9 cellular contexts compared by ENCODE assay signal in genomic region chr14:102095871-102096568, GRCh38. TPM values are rescaled to one million over a fixed set of nuclear protein-coding genes. Genes with fewer than 3 reads are reported as not detected.
DNase-seq lines count a peak whose midpoint lies in the region; ATAC-seq, FAIRE-seq and TF ChIP-seq lines count a peak whose summit lies in the region.
"Had no signal": no experiment of that assay in that cellular context is flagged by ENCODE, and none has a peak within 500 bp of the region (broad histone marks: within the 10 kb centered on the region; RNA-seq: fewer than 3 reads in every experiment).

No MANE protein-coding gene starts in this region.

- H2AFZ ChIP-seq in keratinocyte (ENCODE audit: control insufficient read depth, low read length): no peak overlapping the region

- peak overlapping the region in 1 of 2 donors; percentile 78 for H3K27ac Mint-ChIP-seq in activated naive CD4-positive, alpha-beta T cell treated with anti-CD3 and anti-CD28 coated beads, Interleukin-2, amount 50 U/mL, for 72 hours
- H3K27ac Mint-ChIP-seq: B cell had no signal

- H3K27ac ChIP-seq in VCaP (peak overlapping the region; percentile 54), keratinocyte (ENCODE audit: control insufficient read depth, insufficient read depth, low read length) (no peak overlapping the region), stomach smooth muscle (ENCODE audit: low read length) (no peak overlapping the region), prostate gland (no peak overlapping the region)

- H3K4me3 ChIP-seq in keratinocyte (ENCODE audit: control insufficient read depth in 2 of 3, extremely low read depth in 1 of 3, insufficient read depth in 2 of 3, low read depth in 1 of 3, low read length in 3 of 3) (no peak overlapping the region), stomach smooth muscle (ENCODE audit: low read length in 2 of 2) (peak overlapping the region; percentile 31 to 62), prostate gland (no peak overlapping the region)

- no peak overlapping the region for H3K9ac ChIP-seq in keratinocyte (ENCODE audit: control insufficient read depth, extremely low read depth, insufficient read depth, low read length)
- no peak overlapping the region for H3K9ac ChIP-seq in stomach smooth muscle (ENCODE audit: low read length in 2 of 2)

- no peaks in the 10 kb centered on the region for H3K79me2 ChIP-seq in keratinocyte (ENCODE audit: control insufficient read depth, insufficient read depth, low read length)

- H3K9me3 ChIP-seq in keratinocyte (ENCODE audit: control insufficient read depth, low read depth, low read length) (no peaks in the 10 kb centered on the region), stomach smooth muscle (ENCODE audit: control insufficient read depth in 2 of 2, low read length in 2 of 2) (no peaks in the 10 kb centered on the region), prostate gland (no peaks in the 10 kb centered on the region)

- no peaks in the 10 kb centered on the region for H3K9me3 Mint-ChIP-seq in activated naive CD4-positive, alpha-beta T cell treated with anti-CD3 and anti-CD28 coated beads, Interleukin-2, amount 50 U/mL, for 72 hours

- H3K36me3 Mint-ChIP-seq in activated naive CD4-positive, alpha-beta T cell treated with anti-CD3 and anti-CD28 coated beads, Interleukin-2, amount 50 U/mL, for 72 hours: no peaks in the 10 kb centered on the region

- dilution Hi-C loops in keratinocyte (cut with MboI; ENCODE audit: extremely low pct_ligation_motif_present, low sequenced_read_pairs): no loop called here

- WGBS in prostate gland: 28% methylated on average over 8 of the region's 8 CpGs

- FAIRE-seq in keratinocyte (lab: Jason Lieb, UNC) (no peak), frontal cortex (lab: Jason Lieb, UNC) (no peak)

- H3K4me1 ChIP-seq in keratinocyte (ENCODE audit: control insufficient read depth, extremely low read depth, insufficient read depth, low read length) (peaks cover 14% of the 10 kb centered on the region), stomach smooth muscle (ENCODE audit: control insufficient read depth, insufficient read depth, low read length) (peaks cover 9% of the 10 kb centered on the region), prostate gland (replicated peaks) (peaks cover 5% of the 10 kb centered on the region)

- peaks cover 0 to 2% of the 10 kb centered on the region in 2 experiments for H3K36me3 ChIP-seq in keratinocyte (ENCODE audit: control insufficient read depth in 2 of 2, extremely low read depth in 1 of 2, insufficient read depth in 2 of 2, low read length in 2 of 2)
- peaks cover 0 to 2% of the 10 kb centered on the region in 2 donors for H3K36me3 ChIP-seq in stomach smooth muscle (ENCODE audit: control insufficient read depth in 2 of 2, insufficient read depth in 2 of 2, low read length in 2 of 2)
- H3K36me3 ChIP-seq in prostate gland: no peaks in the 10 kb centered on the region

- peak overlapping the region; percentile 55 for H3K4me2 ChIP-seq in keratinocyte (ENCODE audit: control insufficient read depth, extremely low read depth, insufficient read depth, low read depth, low read length)

- peak; percentile 7 to 30 for ATAC-seq in activated naive CD4-positive, alpha-beta T cell treated with anti-CD3 and anti-CD28 coated beads, Interleukin-2, amount 50 U/mL, for 72 hours

- H4K20me1 ChIP-seq in keratinocyte (ENCODE audit: control insufficient read depth, extremely low read depth, insufficient read depth, low read length): no peaks in the 10 kb centered on the region

- H3K9me1 ChIP-seq in keratinocyte (ENCODE audit: control insufficient read depth, extremely low read depth, insufficient read depth, low read length): no peaks in the 10 kb centered on the region

- no peak for TF ChIP-seq POLR2A in prostate gland (IDR thresholded peaks at IDR 0.05)

- TF ChIP-seq CTCF in VCaP (conservative IDR thresholded peaks at IDR 0.05) (no peak), keratinocyte (optimal IDR thresholded peaks at IDR 0.05 in 1 of 3, IDR thresholded peaks at IDR 0.05 in 1 of 3, conservative IDR thresholded peaks at IDR 0.05 in 1 of 3; ENCODE audit: extremely low read depth in 1 of 3, insufficient read depth in 2 of 3, low read length in 3 of 3) (no peak), prostate gland (IDR thresholded peaks at IDR 0.05) (no peak)

- DNase-seq in activated naive CD4-positive, alpha-beta T cell treated with anti-CD3 and anti-CD28 coated beads, Interleukin-2, amount 50 U/mL, for 72 hours (ENCODE audit: low spot score in 2 of 2): no peak
- DNase-seq in activated naive CD4-positive, alpha-beta T cell (lab: John Stamatoyannopoulos, UW): no peak
- DNase-seq in keratinocyte (ENCODE audit: low read depth, low spot score): no peak
- no peak for DNase-seq in frontal cortex (ENCODE audit: low spot score in 2 of 2)
- DNase-seq in KG1 (lab: John Stamatoyannopoulos, UW): no peak
- no peak for DNase-seq in prostate gland (ENCODE audit: low spot score)

- intact Hi-C loops in prostate gland (cut with DNase I): loop anchor here (10.0 kb wide), 1 partner anchor 391 kb away; no protein-coding TSS in a partner anchor

- H3K27me3 ChIP-seq in keratinocyte (ENCODE audit: control insufficient read depth, extremely low read depth, insufficient read depth, low read length): no peaks in the 10 kb centered on the region
- H3K27me3 ChIP-seq in stomach smooth muscle (ENCODE audit: control insufficient read depth in 1 of 2, insufficient read depth in 2 of 2, low read length in 2 of 2): no peaks in the 10 kb centered on the region
- H3K27me3 ChIP-seq in prostate gland (replicated peaks; ENCODE audit: insufficient read depth): no peaks in the 10 kb centered on the region

RNA-seq across cellular contexts. Expression of gene HSP90AA1, which starts 9.2 kb away (rescaled TPM):
- 1,000 to 10,000 TPM in 1 of 2 donors, 100 to 1,000 TPM in 1; 992 to 1,009 TPM for total RNA-seq in activated naive CD4-positive, alpha-beta T cell treated with anti-CD3 and anti-CD28 coated beads, Interleukin-2, amount 50 U/mL, for 72 hours
- polyA plus RNA-seq in keratinocyte: 436 to 952 TPM (median 898 TPM) in 3 replicates
- polyA plus RNA-seq in keratinocyte (2011; ENCODE audit: low read depth): 5,549 TPM
- polyA plus RNA-seq in keratinocyte (2011; cell fraction: cytosol; rRNA removed): 387 and 706 TPM in 2 replicates
- polyA plus RNA-seq in keratinocyte (2011; cell fraction: nucleus; rRNA removed): 414 and 646 TPM in 2 replicates
- polyA plus RNA-seq in keratinocyte (2012; ENCODE audit: low replicate concordance): 1,032 and 1,140 TPM in 2 replicates
- polyA minus RNA-seq in keratinocyte: 141 to 874 TPM (median 371 TPM) in 3 replicates
- 889 TPM for polyA minus RNA-seq in keratinocyte (2011; cell fraction: cytosol; rRNA and poly(A)+ RNA removed)
- polyA minus RNA-seq in keratinocyte (2011; cell fraction: nucleus; rRNA and poly(A)+ RNA removed): 192 and 292 TPM in 2 replicates
- total RNA-seq in frontal cortex (289 TPM), prostate gland (100 to 1,000 TPM; 423 to 540 TPM)

RNA-seq across cellular contexts. Expression of gene WDR20, which starts 43.7 kb away (rescaled TPM):
- total RNA-seq in activated naive CD4-positive, alpha-beta T cell treated with anti-CD3 and anti-CD28 coated beads, Interleukin-2, amount 50 U/mL, for 72 hours: 10 to 100 TPM; 30.1 to 34.2 TPM
- 18.9 to 24.5 TPM (median 22.1 TPM) in 3 replicates for polyA plus RNA-seq in keratinocyte
- 10.7 TPM for polyA plus RNA-seq in keratinocyte (2011; ENCODE audit: low read depth)
- 12.4 and 17.2 TPM in 2 replicates for polyA plus RNA-seq in keratinocyte (2011; cell fraction: cytosol; rRNA removed)
- 30.0 and 30.9 TPM in 2 replicates for polyA plus RNA-seq in keratinocyte (2011; cell fraction: nucleus; rRNA removed)
- polyA plus RNA-seq in keratinocyte (2012; ENCODE audit: low replicate concordance): 16.5 and 19.0 TPM in 2 replicates
- 20.1 to 30.0 TPM (median 26.9 TPM) in 3 replicates for polyA minus RNA-seq in keratinocyte
- 19.6 TPM for polyA minus RNA-seq in keratinocyte (2011; cell fraction: cytosol; rRNA and poly(A)+ RNA removed)
- polyA minus RNA-seq in keratinocyte (2011; cell fraction: nucleus; rRNA and poly(A)+ RNA removed): 19.0 and 31.1 TPM in 2 replicates
- total RNA-seq in frontal cortex (39.5 TPM), prostate gland (10 to 100 TPM; 36.6 to 38.6 TPM)

Comparison
In these comparisons a context has a peak if more than half of its experiments do, and no peak if none do; other contexts are left out.
1. H3K4me3 ChIP-seq: peak in stomach smooth muscle (2 of 2); none in keratinocyte (0 of 3) and prostate gland (0 of 2).